In the genomic region with DNA sequence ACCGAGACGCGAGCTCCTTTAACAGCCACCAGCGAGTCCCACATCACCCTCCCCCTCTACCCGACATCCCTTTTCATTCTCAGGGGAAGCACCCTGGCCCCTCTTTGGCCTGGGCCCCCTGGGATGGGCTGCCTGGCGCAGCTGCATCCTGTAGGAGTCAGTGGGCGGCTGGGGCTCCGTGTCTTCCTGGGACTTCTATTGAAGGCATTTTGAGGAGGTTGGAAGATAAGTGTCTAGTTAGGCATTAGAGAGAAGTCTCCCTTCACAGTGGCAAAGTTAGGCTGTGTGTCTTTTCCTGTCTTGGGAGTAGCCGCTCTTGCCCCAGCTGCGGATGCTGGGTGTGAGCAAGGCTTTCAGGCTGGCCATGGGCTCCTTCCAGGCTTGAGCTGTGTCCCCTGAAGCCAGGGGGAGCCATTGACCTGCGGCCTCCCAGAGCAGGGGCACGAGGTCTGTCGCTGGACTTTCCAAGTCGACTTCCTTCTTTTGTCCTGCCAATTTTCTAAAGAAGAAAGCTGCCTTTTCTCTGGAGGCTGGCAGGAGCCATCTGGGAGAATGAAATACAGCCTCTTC, we compare ENCODE assay signal across 10 cellular contexts. TPM values are rescaled to one million over a fixed set of nuclear protein-coding genes. Genes with fewer than 3 reads are reported as not detected.
A peak's percentile ranks its signal among the peaks of the same experiment; 100 is the strongest.
DNase-seq lines count a peak whose midpoint lies in the region; ATAC-seq and TF ChIP-seq lines count a peak whose summit lies in the region.
"Had no signal": no experiment of that assay in that cellular context is flagged by ENCODE, and none has a peak within 500 bp of the region (broad histone marks: within the 10 kb centered on the region; RNA-seq: fewer than 3 reads in every experiment).

No MANE protein-coding gene starts in this region.

- peak; percentile 13 for TF ChIP-seq CTCF in foreskin keratinocyte (conservative IDR thresholded peaks at IDR 0.05)

- peaks cover 19 to 35% (median 33%) of the 10 kb centered on the region in 11 experiments for H3K9me3 ChIP-seq in BLaER1 treated with 17β-estradiol and CSF1 and Interleukin-3, amounts not matched to agents 10 nM and 100 nM (replicated peaks in 1 of 11)
- no peaks in the 10 kb centered on the region for H3K9me3 ChIP-seq in naive thymus-derived CD4-positive, alpha-beta T cell (ENCODE audit: control insufficient read depth in 2 of 3, low read length in 3 of 3)

- POLR2A ChIA-PET in naive thymus-derived CD4-positive, alpha-beta T cell (lab: Charles Lee), result no interaction called here

- H3K27me3 Mint-ChIP-seq in naive thymus-derived CD4-positive, alpha-beta T cell, result peaks cover 30 to 45% (median 35%) of the 10 kb centered on the region in 5 donors

- peaks cover 48 to 68% (median 67%) of the 10 kb centered on the region in 10 experiments for H3K4me1 ChIP-seq in BLaER1 treated with 17β-estradiol and CSF1 and Interleukin-3, amounts not matched to agents 10 nM and 100 nM
- no peaks in the 10 kb centered on the region for H3K4me1 ChIP-seq in foreskin keratinocyte
- H3K4me1 ChIP-seq in naive thymus-derived CD4-positive, alpha-beta T cell (ENCODE audit: control insufficient read depth in 2 of 2, insufficient read depth in 2 of 2, low read length in 2 of 2), result no peaks in the 10 kb centered on the region

- peaks cover 0 to 4% (median 0%) of the 10 kb centered on the region in 11 experiments; a peak in 1 of 22 replicates for H4K20me1 ChIP-seq in BLaER1 treated with 17β-estradiol and CSF1 and Interleukin-3, amounts not matched to agents 10 nM and 100 nM

- H3K36me3 ChIP-seq in BLaER1 treated with 17β-estradiol and CSF1 and Interleukin-3, amounts not matched to agents 10 nM and 100 nM, result peaks cover 0 to 14% (median 0%) of the 10 kb centered on the region in 11 experiments; a peak in 3 of 22 replicates
- no peaks in the 10 kb centered on the region for H3K36me3 ChIP-seq in naive thymus-derived CD4-positive, alpha-beta T cell (ENCODE audit: control insufficient read depth in 2 of 3, insufficient read depth in 3 of 3, low read length in 3 of 3)

- peak overlapping the region in 1 of 10 donors; percentile 21 for H3K4me3 Mint-ChIP-seq in naive thymus-derived CD4-positive, alpha-beta T cell
- H3K4me3 Mint-ChIP-seq: central memory CD8-positive, alpha-beta T cell had no signal

- H3K36me3 Mint-ChIP-seq in naive thymus-derived CD4-positive, alpha-beta T cell, result peaks cover 0 to 14% (median 3%) of the 10 kb centered on the region in 5 donors

- H3K4me1 Mint-ChIP-seq in naive thymus-derived CD4-positive, alpha-beta T cell, result peaks cover 0 to 14% (median 0%) of the 10 kb centered on the region in 7 donors
- H3K4me1 Mint-ChIP-seq: central memory CD8-positive, alpha-beta T cell had no signal

- DNase-seq in foreskin keratinocyte (no peak), middle frontal gyrus (ENCODE audit: extremely low spot score, low spot score) (no peak), NCI-H2171 (lab: John Stamatoyannopoulos, UW) (no peak)
- no peak for DNase-seq in naive thymus-derived CD4-positive, alpha-beta T cell

- CTCF ChIA-PET in naive thymus-derived CD4-positive, alpha-beta T cell (lab: Charles Lee), result interaction anchor here (0.9 to 1.0 kb wide), 2 partner anchors 148 to 604 kb away, joined by 3 read pairs; no protein-coding TSS in a partner anchor

- H3K27ac Mint-ChIP-seq in naive thymus-derived CD4-positive, alpha-beta T cell, result no peak overlapping the region

- intact Hi-C loops in naive thymus-derived CD4-positive, alpha-beta T cell (cut with micrococcal nuclease), result no loop called here

- H3K9me3 Mint-ChIP-seq in naive thymus-derived CD4-positive, alpha-beta T cell, result peaks cover 0 to 23% (median 2%) of the 10 kb centered on the region in 11 donors
- H3K9me3 Mint-ChIP-seq: central memory CD8-positive, alpha-beta T cell had no signal

- H3K4me2 ChIP-seq in BLaER1 treated with 17β-estradiol and CSF1 and Interleukin-3, amounts not matched to agents 10 nM and 100 nM, result peak overlapping the region; percentile 81 to 99 (median 93)

- peaks cover 0 to 17% (median 0%) of the 10 kb centered on the region in 11 experiments; a peak in 5 of 22 replicates for H3K27me3 ChIP-seq in BLaER1 treated with 17β-estradiol and CSF1 and Interleukin-3, amounts not matched to agents 10 nM and 100 nM
- peaks cover 10% of the 10 kb centered on the region for H3K27me3 ChIP-seq in foreskin keratinocyte
- no peaks in the 10 kb centered on the region for H3K27me3 ChIP-seq in naive thymus-derived CD4-positive, alpha-beta T cell (ENCODE audit: control insufficient read depth in 2 of 2, insufficient read depth in 2 of 2, low read length in 2 of 2)

- ATAC-seq in foreskin keratinocyte (no peak), GM19395 (IDR thresholded peaks at IDR 0.05; ENCODE audit: unreplicated experiment) (no peak), HG02678 (IDR thresholded peaks at IDR 0.05; ENCODE audit: unreplicated experiment) (no peak)
- peak; percentile 34 for ATAC-seq in naive thymus-derived CD4-positive, alpha-beta T cell

- H3K4me3 ChIP-seq in BLaER1 treated with 17β-estradiol and CSF1 and Interleukin-3, amounts not matched to agents 10 nM and 100 nM, result peak overlapping the region; percentile 12 to 54 (median 40); a peak in 19 of 20 replicates
- no peak overlapping the region for H3K4me3 ChIP-seq in naive thymus-derived CD4-positive, alpha-beta T cell (ENCODE audit: low read length)

- peak overlapping the region in 10 of 11 experiments; percentile 33 to 88 (median 78); a peak in 19 of 22 replicates for H3K9ac ChIP-seq in BLaER1 treated with 17β-estradiol and CSF1 and Interleukin-3, amounts not matched to agents 10 nM and 100 nM

- peak overlapping the region in 10 of 11 experiments; percentile 10 to 99 (median 90); a peak in 20 of 22 replicates for H3K27ac ChIP-seq in BLaER1 treated with 17β-estradiol and CSF1 and Interleukin-3, amounts not matched to agents 10 nM and 100 nM
- no peak overlapping the region for H3K27ac ChIP-seq in foreskin keratinocyte
- H3K27ac ChIP-seq in naive thymus-derived CD4-positive, alpha-beta T cell (ENCODE audit: low read depth, low read length), result no peak overlapping the region

TF ChIP-seq in PFSK-1, 5 proteins besides CTCF, POLR2A, EP300 and RAD21:
- TF ChIP-seq FOXP2 (optimal IDR thresholded peaks at IDR 0.05; ENCODE audit: borderline replicate concordance, extremely low read depth, extremely low read length, insufficient read depth), result peak; percentile 65
- no peak for TF ChIP-seq POLR2AphosphoS5 (IDR thresholded peaks at IDR 0.05; ENCODE audit: low read depth, low read length)
- TF ChIP-seq, protein P1, sequence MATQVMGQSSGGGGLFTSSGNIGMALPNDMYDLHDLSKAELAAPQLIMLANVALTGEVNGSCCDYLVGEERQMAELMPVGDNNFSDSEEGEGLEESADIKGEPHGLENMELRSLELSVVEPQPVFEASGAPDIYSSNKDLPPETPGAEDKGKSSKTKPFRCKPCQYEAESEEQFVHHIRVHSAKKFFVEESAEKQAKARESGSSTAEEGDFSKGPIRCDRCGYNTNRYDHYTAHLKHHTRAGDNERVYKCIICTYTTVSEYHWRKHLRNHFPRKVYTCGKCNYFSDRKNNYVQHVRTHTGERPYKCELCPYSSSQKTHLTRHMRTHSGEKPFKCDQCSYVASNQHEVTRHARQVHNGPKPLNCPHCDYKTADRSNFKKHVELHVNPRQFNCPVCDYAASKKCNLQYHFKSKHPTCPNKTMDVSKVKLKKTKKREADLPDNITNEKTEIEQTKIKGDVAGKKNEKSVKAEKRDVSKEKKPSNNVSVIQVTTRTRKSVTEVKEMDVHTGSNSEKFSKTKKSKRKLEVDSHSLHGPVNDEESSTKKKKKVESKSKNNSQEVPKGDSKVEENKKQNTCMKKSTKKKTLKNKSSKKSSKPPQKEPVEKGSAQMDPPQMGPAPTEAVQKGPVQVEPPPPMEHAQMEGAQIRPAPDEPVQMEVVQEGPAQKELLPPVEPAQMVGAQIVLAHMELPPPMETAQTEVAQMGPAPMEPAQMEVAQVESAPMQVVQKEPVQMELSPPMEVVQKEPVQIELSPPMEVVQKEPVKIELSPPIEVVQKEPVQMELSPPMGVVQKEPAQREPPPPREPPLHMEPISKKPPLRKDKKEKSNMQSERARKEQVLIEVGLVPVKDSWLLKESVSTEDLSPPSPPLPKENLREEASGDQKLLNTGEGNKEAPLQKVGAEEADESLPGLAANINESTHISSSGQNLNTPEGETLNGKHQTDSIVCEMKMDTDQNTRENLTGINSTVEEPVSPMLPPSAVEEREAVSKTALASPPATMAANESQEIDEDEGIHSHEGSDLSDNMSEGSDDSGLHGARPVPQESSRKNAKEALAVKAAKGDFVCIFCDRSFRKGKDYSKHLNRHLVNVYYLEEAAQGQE (IDR thresholded peaks at IDR 0.05; ENCODE audit: insufficient read depth in 1 of 2, low read depth in 2 of 2, low read length in 2 of 2), result no peak
- no peak for TF ChIP-seq TAF1 (IDR thresholded peaks at IDR 0.05; ENCODE audit: borderline replicate concordance, insufficient read depth, low read length)
- no peak for TF ChIP-seq SIN3A (IDR thresholded peaks at IDR 0.05; ENCODE audit: borderline replicate concordance, insufficient read depth, low read length)

RNA-seq across cellular contexts. Expression of gene NKD2, which starts 18.6 kb away (rescaled TPM):
- 116 TPM for polyA plus RNA-seq in PFSK-1 (2012; ENCODE audit: insufficient read length, low read depth)
- 0.11 TPM in 1 of 2 replicates, not detected in the other for total RNA-seq in foreskin keratinocyte
- polyA plus RNA-seq in foreskin keratinocyte, result not detected in 2 replicates
- total RNA-seq in naive thymus-derived CD4-positive, alpha-beta T cell, result 1 to 10 TPM in 1 of 5 experiments, not detected in 4; 4.8 TPM
- not detected for polyA plus RNA-seq in naive thymus-derived CD4-positive, alpha-beta T cell
- total RNA-seq: LHCN-M2 had no signal

Comparison
In these comparisons a context has a peak if more than half of its experiments do, and no peak if none do; other contexts are left out.
1. H3K27ac ChIP-seq: peak in BLaER1 treated with 17β-estradiol and CSF1 and Interleukin-3, amounts not matched to agents 10 nM and 100 nM (10 of 11); none in foreskin keratinocyte (single experiment) and naive thymus-derived CD4-positive, alpha-beta T cell (single experiment).